Comparison of ENCODE assay signal across 8 cellular contexts in genomic region chr6:142926494-142927273, GRCh38. TPM values are rescaled to one million over a fixed set of nuclear protein-coding genes. Genes with fewer than 3 reads are reported as not detected.
DNase-seq lines count a peak whose midpoint lies in the region; ATAC-seq and TF ChIP-seq lines count a peak whose summit lies in the region.

No MANE protein-coding gene starts in this region.

- TF ChIP-seq CTCF in HEK293 (tag by site-specific recombination; IDR thresholded peaks at IDR 0.05): no peak
- no peak for TF ChIP-seq CTCF in NB4 (IDR thresholded peaks at IDR 0.05; ENCODE audit: low read depth, low read length)

- peak; percentile 91 for ATAC-seq in GM18502 (IDR thresholded peaks at IDR 0.05; ENCODE audit: poor library complexity, unreplicated experiment)

- H3K4me1 ChIP-seq in HEK293 (ENCODE audit: control insufficient read depth, insufficient read depth, low read length): no peaks in the 10 kb centered on the region
- H3K4me1 ChIP-seq in effector memory CD4-positive, alpha-beta T cell (ENCODE audit: control insufficient read depth, insufficient read depth, low read length, poor library complexity, severe bottlenecking): peaks cover 31% of the 10 kb centered on the region

- peak overlapping the region; percentile 57 for H3K4me3 ChIP-seq in HEK293 (ENCODE audit: low read depth, low read length)
- H3K4me3 ChIP-seq in NB4 (ENCODE audit: low read depth, low read length): peak overlapping the region; percentile 65
- H3K4me3 ChIP-seq in effector memory CD4-positive, alpha-beta T cell (ENCODE audit: insufficient read depth, low read depth, low read length, poor library complexity, severe bottlenecking): peak overlapping the region; percentile 78

- peak; percentile 84 for DNase-seq in NB4 (ENCODE audit: low read depth)
- peak; percentile 83 for DNase-seq in activated CD8-positive, alpha-beta memory T cell treated with anti-CD3 and anti-CD28 coated beads for 24 hours
- peak; percentile 63 to 73 (median 64) for DNase-seq in effector memory CD4-positive, alpha-beta T cell
- peak; percentile 88 to 94 for DNase-seq in lung microvascular endothelial cell (ENCODE audit: low read depth in 2 of 2)
- peak; percentile 60 to 64 for DNase-seq in stimulated activated CD8-positive, alpha-beta memory T cell treated with anti-CD3 and anti-CD28 coated beads, Interleukin-15, amount 100 ng/mL, for 48 hours (ENCODE audit: low read depth in 2 of 2)
- no peak for DNase-seq in NCI-H1436 treated with DMSO at 0.1 percent for 48 hours (lab: John Stamatoyannopoulos, UW)

- POLR2A ChIA-PET in HEK293 (lab: Yijun Ruan, JAX): interaction anchor here (0.6 to 1.3 kb wide), 6 partner anchors 16 to 44 kb away, joined by 3 to 4 read pairs (median 3); partner anchors contain the start of gene HIVEP2

- no peaks in the 10 kb centered on the region for H3K27me3 ChIP-seq in effector memory CD4-positive, alpha-beta T cell (replicated peaks; ENCODE audit: control insufficient read depth, insufficient read depth, low read length, poor library complexity, severe bottlenecking)

- CTCF ChIA-PET in HEK293 (lab: Yijun Ruan, JAX): interaction anchor here (0.6 to 1.1 kb wide), 3 partner anchors 10 to 19 kb away, joined by 3 read pairs; no protein-coding TSS in a partner anchor

- no peaks in the 10 kb centered on the region for H3K9me3 ChIP-seq in HEK293 (ENCODE audit: control insufficient read depth, insufficient read depth, low read depth, low read length)
- H3K9me3 ChIP-seq in effector memory CD4-positive, alpha-beta T cell (ENCODE audit: control insufficient read depth, low read length): no peaks in the 10 kb centered on the region

- no peak for TF ChIP-seq POLR2A in NB4 (IDR thresholded peaks at IDR 0.05; ENCODE audit: extremely low read depth, insufficient read length)

- peak overlapping the region; percentile 53; the same call in 1 of the 2 replicates for H3K27ac ChIP-seq in HEK293 (ENCODE audit: extremely low read depth, low read depth, low read length)
- H3K27ac ChIP-seq in effector memory CD4-positive, alpha-beta T cell (ENCODE audit: insufficient read depth, low read length, poor library complexity, severe bottlenecking): peak overlapping the region; percentile 98

- no peaks in the 10 kb centered on the region for H3K36me3 ChIP-seq in HEK293 (ENCODE audit: control insufficient read depth in 2 of 2, insufficient read depth in 1 of 2, low read length in 2 of 2)
- no peaks in the 10 kb centered on the region for H3K36me3 ChIP-seq in effector memory CD4-positive, alpha-beta T cell (ENCODE audit: control insufficient read depth, insufficient read depth, low read length)

TF ChIP-seq in HEK293, 187 proteins besides CTCF, POLR2A, EP300 and RAD21 (continues in another document):
- TF ChIP-seq ZBTB26 (tag by site-specific recombination; optimal IDR thresholded peaks at IDR 0.05) (peak; percentile 60), ZIC2 (tag by site-specific recombination; IDR thresholded peaks at IDR 0.05) (peak; percentile 30; the same call in 1 of the 2 replicates), ZFP41 (tag by site-specific recombination; IDR thresholded peaks at IDR 0.05; ENCODE audit: borderline replicate concordance) (no peak), ZNF366 (tag by site-specific recombination; conservative IDR thresholded peaks at IDR 0.05) (0 out of 2 replicates have a peak, but pooled peaks have one; percentile 4), ZBTB8A (tag by site-specific recombination; IDR thresholded peaks at IDR 0.05) (peak; percentile 40), ZNF544 (tag by site-specific recombination; IDR thresholded peaks at IDR 0.05) (no peak), ZSCAN16 (tag by site-specific recombination; IDR thresholded peaks at IDR 0.05) (no peak), ZBTB1 (tag by site-specific recombination; IDR thresholded peaks at IDR 0.05) (no peak), ZNF449 (tag by site-specific recombination; IDR thresholded peaks at IDR 0.05) (0 out of 2 replicates have a peak, but pooled peaks have one; percentile 22), ZNF660 (tag by site-specific recombination; IDR thresholded peaks at IDR 0.05) (peak; percentile 29; the same call in 1 of the 2 replicates), ZFP69B (tag by site-specific recombination; IDR thresholded peaks at IDR 0.05) (peak; percentile 50; the same call in 1 of the 2 replicates), ZBTB11 (tag by site-specific recombination; conservative IDR thresholded peaks at IDR 0.05; ENCODE audit: low read depth) (0 out of 2 replicates have a peak, but pooled peaks have one; percentile 17), INSM2 (tag by site-specific recombination; IDR thresholded peaks at IDR 0.05) (no peak), ZNF654 (tag by site-specific recombination; IDR thresholded peaks at IDR 0.05; ENCODE audit: low read depth) (no peak), ZNF335 (tag by site-specific recombination; conservative IDR thresholded peaks at IDR 0.05) (peak; percentile 6; the same call in 1 of the 2 replicates), PBX3 (CRISPR knock-in tag; IDR thresholded peaks at IDR 0.05) (peak; percentile 52; the same call in 1 of the 2 replicates), ZNF138 (tag by site-specific recombination; IDR thresholded peaks at IDR 0.05; ENCODE audit: borderline replicate concordance) (no peak)

RNA-seq across cellular contexts. Expression of gene HIVEP2, which starts 18.3 kb away (rescaled TPM):
- 5.9 and 14.3 TPM in 2 replicates for total RNA-seq in lung microvascular endothelial cell
